In the genomic region with DNA sequence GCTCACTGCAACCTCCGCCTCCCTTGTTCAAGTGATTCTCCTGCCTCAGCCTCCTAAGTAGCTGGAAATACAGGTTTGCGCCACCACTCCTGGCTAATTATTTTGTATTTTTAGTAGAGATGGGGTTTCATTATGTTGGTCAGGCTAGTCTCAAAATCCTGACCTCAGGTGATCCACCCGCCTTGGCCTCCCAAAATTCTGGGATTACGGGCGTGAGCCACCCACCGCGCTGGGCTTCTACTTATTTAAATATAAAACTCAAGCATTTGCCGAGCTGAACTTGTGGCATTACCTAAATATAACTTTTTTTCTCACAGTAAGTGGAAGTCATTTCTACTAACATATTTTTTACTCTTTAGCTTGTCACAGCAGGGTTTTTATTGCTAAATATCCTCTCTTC, we compare ENCODE assay signal across 28 cellular contexts.
"Had no signal": no experiment of that assay in that cellular context is flagged by ENCODE, and none has a peak within 500 bp of the region (broad histone marks: within the 10 kb centered on the region; RNA-seq: fewer than 3 reads in every experiment).

No MANE protein-coding gene starts in this region.

- DNase-seq: Karpas-422, Kasumi-1, MG63, MM.1S, MV-4-11, NCI-H1048, NCI-H1092, NCI-H1092 treated with DMSO at 0.1 percent for 48 hours, NCI-H1105, NCI-H1105 treated with DMSO at 0.1 percent for 48 hours, NCI-H1417 treated with DMSO at 0.1 percent for 48 hours, NCI-H1436, NCI-H146, NCI-H1694, NCI-H1694 treated with DMSO at 0.1 percent for 48 hours, NCI-H187, NCI-H187 treated with DMSO at 0.1 percent for 48 hours, NCI-H1930, NCI-H2029, NCI-H2029 treated with DMSO at 0.1 percent for 48 hours, NCI-H2081 treated with DMSO at 0.1 percent for 48 hours, NCI-H2107, NCI-H2171, NCI-H2227 treated with DMSO at 0.1 percent for 48 hours, NCI-H226, NCI-H345, NCI-H446 treated with DMSO at 0.1 percent for 48 hours, NCI-H510A had no signal
